3 cellular contexts compared by ENCODE assay signal in the genomic region with DNA sequence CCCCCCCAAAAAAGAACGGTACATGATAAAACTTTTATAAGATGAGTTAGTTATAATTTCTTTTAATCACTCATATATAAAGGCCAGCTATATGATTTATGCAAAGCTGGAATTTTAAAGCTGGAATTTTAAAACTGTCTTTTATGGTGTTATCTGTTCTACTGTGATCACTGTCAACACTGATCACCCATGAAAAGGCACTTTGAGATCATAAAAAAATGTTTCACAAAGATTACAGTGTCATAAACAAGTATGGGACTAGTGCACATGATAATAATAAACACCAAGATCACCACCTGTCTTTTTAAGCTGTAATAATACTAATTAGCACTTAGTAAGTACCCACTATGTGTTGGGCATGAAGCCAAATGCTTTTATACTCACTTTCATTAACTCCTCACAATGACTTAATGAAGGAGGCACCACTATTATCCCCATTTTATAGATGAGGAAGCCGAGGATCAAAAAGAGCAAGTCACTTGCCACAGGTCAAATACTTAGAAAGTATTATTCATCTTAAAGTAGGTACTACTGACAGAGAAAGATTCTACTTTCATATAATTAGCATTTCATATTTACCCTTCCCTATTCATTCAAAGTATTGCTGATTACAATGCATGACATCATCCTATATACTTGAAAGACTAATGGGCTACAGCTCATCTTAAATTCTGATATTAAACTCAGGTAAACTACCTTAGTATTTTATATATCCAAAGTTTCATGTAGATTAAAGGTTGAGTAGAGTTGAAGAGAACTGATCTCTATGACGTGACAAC.
TF ChIP-seq lines count a peak whose summit lies in the region.

No MANE protein-coding gene starts in this region.

TF ChIP-seq in HEK293, 187 proteins besides CTCF, POLR2A, EP300 and RAD21 (continues in another document):
- TF ChIP-seq ZNF24 (tag by site-specific recombination; IDR thresholded peaks at IDR 0.05) (peak; percentile 93), ZNF629 (tag by site-specific recombination; IDR thresholded peaks at IDR 0.05) (peak; percentile 39; the same call in 1 of the 2 replicates), ZBTB1 (tag by site-specific recombination; IDR thresholded peaks at IDR 0.05) (no peak), OSR2 (tag by site-specific recombination; IDR thresholded peaks at IDR 0.05) (peak; percentile 56), ZNF16 (tag by site-specific recombination; IDR thresholded peaks at IDR 0.05; ENCODE audit: low read depth) (no peak), ZNF302 (tag by site-specific recombination; IDR thresholded peaks at IDR 0.05; ENCODE audit: low read depth) (no peak), ATF2 (tag by site-specific recombination; IDR thresholded peaks at IDR 0.05; ENCODE audit: low read depth) (peak; percentile 89), FEZF1 (tag by site-specific recombination; IDR thresholded peaks at IDR 0.05) (peak; percentile 68), SP3 (tag by site-specific recombination; IDR thresholded peaks at IDR 0.05) (0 out of 2 replicates have a peak, but pooled peaks have one; percentile 11), PRDM6 (tag by site-specific recombination; IDR thresholded peaks at IDR 0.05) (peak; percentile 40), PRDM4 (tag by site-specific recombination; IDR thresholded peaks at IDR 0.05) (peak; percentile 33; the same call in 1 of the 2 replicates)

TF ChIP-seq in K562, 482 proteins besides CTCF, POLR2A, EP300 and RAD21:
- TF ChIP-seq, protein P1, sequence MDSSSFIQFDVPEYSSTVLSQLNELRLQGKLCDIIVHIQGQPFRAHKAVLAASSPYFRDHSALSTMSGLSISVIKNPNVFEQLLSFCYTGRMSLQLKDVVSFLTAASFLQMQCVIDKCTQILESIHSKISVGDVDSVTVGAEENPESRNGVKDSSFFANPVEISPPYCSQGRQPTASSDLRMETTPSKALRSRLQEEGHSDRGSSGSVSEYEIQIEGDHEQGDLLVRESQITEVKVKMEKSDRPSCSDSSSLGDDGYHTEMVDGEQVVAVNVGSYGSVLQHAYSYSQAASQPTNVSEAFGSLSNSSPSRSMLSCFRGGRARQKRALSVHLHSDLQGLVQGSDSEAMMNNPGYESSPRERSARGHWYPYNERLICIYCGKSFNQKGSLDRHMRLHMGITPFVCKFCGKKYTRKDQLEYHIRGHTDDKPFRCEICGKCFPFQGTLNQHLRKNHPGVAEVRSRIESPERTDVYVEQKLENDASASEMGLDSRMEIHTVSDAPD (CRISPR knock-in tag; IDR thresholded peaks at IDR 0.05): no peak
- TF ChIP-seq JUND (IDR thresholded peaks at IDR 0.05; ENCODE audit: borderline replicate concordance, low read depth, low read length) (no peak), JUND (tag; IDR thresholded peaks at IDR 0.05; ENCODE audit: borderline replicate concordance, low read depth, low read length) (0 out of 3 replicates have a peak, but pooled peaks have one; percentile 14), ATF3 (IDR thresholded peaks at IDR 0.05) (peak; percentile 80), ATF3 (CRISPR knock-in tag; conservative IDR thresholded peaks at IDR 0.05) (no peak), SRSF3 (IDR thresholded peaks at IDR 0.05; ENCODE audit: insufficient read depth, low read length) (no peak), ATF7 (IDR thresholded peaks at IDR 0.05) (peak; percentile 71; the same call in 1 of the 2 replicates), NFIC (IDR thresholded peaks at IDR 0.05) (peak; percentile 24; the same call in 1 of the 2 replicates), RBM25 (IDR thresholded peaks at IDR 0.05; ENCODE audit: low read depth, low read length, severe bottlenecking) (peak; percentile 67), KAT2B (IDR thresholded peaks at IDR 0.05; ENCODE audit: low read depth, low read length) (no peak), ZNF24 (IDR thresholded peaks at IDR 0.05) (peak; percentile 84)
- TF ChIP-seq, protein P2, sequence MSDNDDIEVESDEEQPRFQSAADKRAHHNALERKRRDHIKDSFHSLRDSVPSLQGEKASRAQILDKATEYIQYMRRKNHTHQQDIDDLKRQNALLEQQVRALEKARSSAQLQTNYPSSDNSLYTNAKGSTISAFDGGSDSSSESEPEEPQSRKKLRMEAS (CRISPR knock-in tag; IDR thresholded peaks at IDR 0.05): no peak
TF ChIP-seq in K562: peak in this region for 6.

TF ChIP-seq in GM12891, 5 proteins besides CTCF, POLR2A, EP300 and RAD21:
- TF ChIP-seq SPI1 (IDR thresholded peaks at IDR 0.05; ENCODE audit: low read depth, low read length): no peak
- no peak for TF ChIP-seq POLR2AphosphoS5 (IDR thresholded peaks at IDR 0.05; ENCODE audit: low read depth, low read length)
- no peak for TF ChIP-seq PAX5 (IDR thresholded peaks at IDR 0.05; ENCODE audit: insufficient read depth, low read length, severe bottlenecking)
- TF ChIP-seq POU2F2 (IDR thresholded peaks at IDR 0.05; ENCODE audit: low read depth, low read length): no peak
- TF ChIP-seq TAF1 (IDR thresholded peaks at IDR 0.05; ENCODE audit: low read depth, low read length): no peak
